Comparison of ENCODE assay signal across 14 cellular contexts in the genomic region with DNA sequence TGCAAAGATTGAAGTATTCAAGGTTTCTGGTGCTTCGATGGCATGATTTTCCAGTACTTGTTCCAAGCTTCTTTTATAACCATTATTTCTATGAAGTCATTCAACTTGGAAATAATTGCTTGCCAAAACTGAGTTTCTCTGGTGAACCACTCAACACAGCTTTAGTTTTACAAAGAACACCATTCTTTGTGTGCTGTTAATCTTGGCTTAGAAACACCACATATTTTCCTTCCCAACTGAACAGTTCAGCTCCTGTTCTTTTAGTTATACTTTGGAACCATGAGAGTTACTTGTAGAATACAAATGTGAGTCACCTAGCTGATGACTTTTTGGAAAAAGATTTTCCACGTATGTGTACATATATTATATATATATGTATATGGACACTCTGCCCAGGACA. TPM values are rescaled to one million over a fixed set of nuclear protein-coding genes. Genes with fewer than 3 reads are reported as not detected.
"Had no signal": no experiment of that assay in that cellular context is flagged by ENCODE, and none has a peak within 500 bp of the region (broad histone marks: within the 10 kb centered on the region; RNA-seq: fewer than 3 reads in every experiment).

No MANE protein-coding gene starts in this region.

- DNase-seq: activated B cell treated with CpG ODN at 0.5 μM for 24 hours; activated CD4-positive, alpha-beta T cell treated with anti-CD3 and anti-CD28 coated beads for 48 hours; activated CD8-positive, alpha-beta memory T cell treated with anti-CD3 and anti-CD28 coated beads, Interleukin-2, amount 50 U/mL, for 48 hours; activated CD8-positive, alpha-beta T cell treated with anti-CD3 and anti-CD28 coated beads, Interleukin-2, amount 10 ng/mL, durations not matched to agents 7 days and 5 days; activated gamma-delta T cell; activated T-cell treated with anti-CD3 and anti-CD28 coated beads, Interleukin-2, amount 50 U/mL, for 72 hours; effector memory CD4-positive, alpha-beta T cell; hypothalamus; kidney; nucleus accumbens; right lobe of liver; stomach had no signal

- H3K4me3 ChIP-seq: right lobe of liver, stomach, thoracic aorta had no signal

- ATAC-seq: activated CD8-positive, alpha-beta T cell treated with anti-CD3 and anti-CD28 coated beads, Interleukin-2, amount 10 ng/mL, durations not matched to agents 7 days and 5 days; activated naive CD4-positive, alpha-beta T cell treated with anti-CD3 and anti-CD28 coated beads, Interleukin-2, amount 50 U/mL, for 72 hours; activated T-cell treated with anti-CD3 and anti-CD28 coated beads, Interleukin-2, amount 50 U/mL, for 72 hours; right lobe of liver had no signal

RNA-seq across cellular contexts. Expression of a gene that starts 32.7 kb away (rescaled TPM):
- total RNA-seq: activated B cell treated with CpG ODN at 0.5 μM for 24 hours; activated CD8-positive, alpha-beta T cell treated with anti-CD3 and anti-CD28 coated beads, Interleukin-2, amount 10 ng/mL, durations not matched to agents 7 days and 5 days; activated naive CD4-positive, alpha-beta T cell treated with anti-CD3 and anti-CD28 coated beads, Interleukin-2, amount 50 U/mL, for 72 hours; activated T-cell treated with anti-CD3 and anti-CD28 coated beads, Interleukin-2, amount 50 U/mL, for 72 hours had no signal
